18 cellular contexts compared by ENCODE assay signal in the genomic region with DNA sequence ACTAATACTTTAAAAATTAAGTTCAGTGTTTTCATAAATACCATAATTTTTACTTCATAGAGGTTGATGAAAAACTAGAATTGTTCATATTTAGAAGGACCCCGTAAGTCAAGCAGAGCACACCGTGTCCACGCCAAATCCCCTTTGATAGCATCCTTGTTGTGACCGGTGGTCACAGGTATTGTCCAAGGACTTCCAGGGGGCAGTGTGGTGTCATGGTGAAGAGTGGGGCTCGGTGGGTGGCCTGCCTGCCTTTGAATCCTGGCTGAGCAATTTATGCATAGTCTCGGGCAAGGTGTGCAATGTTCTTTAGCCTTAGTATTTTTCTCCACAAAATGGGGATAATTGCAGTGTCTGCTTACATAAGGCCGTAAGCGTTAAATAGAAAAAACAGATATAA.
"Had no signal": no experiment of that assay in that cellular context is flagged by ENCODE, and none has a peak within 500 bp of the region (broad histone marks: within the 10 kb centered on the region; RNA-seq: fewer than 3 reads in every experiment).

No MANE protein-coding gene starts in this region.

- FAIRE-seq: astrocyte, endometrium, kidney had no signal

- ATAC-seq: activated CD4-positive, alpha-beta T cell treated with anti-CD3 and anti-CD28 coated beads for 36 hours; naive thymus-derived CD8-positive, alpha-beta T cell; stimulated activated memory B cell treated with anti-CD40 and anti-IgM and Interleukin-4, amounts not matched to agents 10 μg/mL and 1 μg/mL and 100 μg/mL, for 72 hours had no signal

- DNase-seq: activated CD4-positive, alpha-beta memory T cell treated with anti-CD3 and anti-CD28 coated beads for 36 hours; activated CD4-positive, alpha-beta T cell treated with anti-CD3 and anti-CD28 coated beads for 36 hours; activated effector memory CD4-positive, alpha-beta T cell treated with Interleukin-2 at 50 U/mL for 16 hours; activated naive CD4-positive, alpha-beta T cell treated with anti-CD3 and anti-CD28 coated beads, Interleukin-2, amount 50 U/mL, for 16 hours; activated T-cell treated with anti-CD3 and anti-CD28 coated beads, Interleukin-2, amount 50 U/mL, for 24 hours; hippocampal formation; kidney; left ventricle myocardium inferior; naive thymus-derived CD8-positive, alpha-beta T cell; posterior cingulate gyrus; retina; stimulated activated CD4-positive, alpha-beta T cell treated with anti-CD3 and anti-CD28 coated beads, Interleukin-2, amount 100 ng/mL, for 48 hours; tibial artery; uterus; WERI-Rb-1 had no signal
